Comparison of ENCODE assay signal across 8 cellular contexts in genomic region chr17:48106802-48107136, GRCh38. TPM values are rescaled to one million over a fixed set of nuclear protein-coding genes. Genes with fewer than 3 reads are reported as not detected.
DNase-seq lines count a peak whose midpoint lies in the region; ATAC-seq, FAIRE-seq and TF ChIP-seq lines count a peak whose summit lies in the region.

No MANE protein-coding gene starts in this region.

- FAIRE-seq in D721Med (lab: Jason Lieb, UNC): no peak

- H3K27ac Mint-ChIP-seq in natural killer cell treated with Interleukin-12 subunit alpha and Interleukin-12 subunit beta and Interleukin-15 and Interleukin-18, amount 100 ng/mL, for 72 hours: peak overlapping the region; percentile 93 to 97

- H2AFZ ChIP-seq in MM.1S (ENCODE audit: low read length): peak overlapping the region; percentile 81

- no peaks in the 10 kb centered on the region for H3K36me3 ChIP-seq in MM.1S (replicated peaks; ENCODE audit: insufficient read depth, low read length)

- no peaks in the 10 kb centered on the region for H3K9me2 ChIP-seq in MM.1S (replicated peaks; ENCODE audit: insufficient read depth, low read length)

- peak overlapping the region; percentile 79; the same call in 1 of the 2 replicates for H3K9ac ChIP-seq in MM.1S (ENCODE audit: low read length)

- H3K4me2 ChIP-seq in MM.1S (ENCODE audit: low read depth, low read length): peak overlapping the region; percentile 79

- POLR2A ChIA-PET in GM10248 (lab: Yijun Ruan, JAX): no interaction called here

- no peaks in the 10 kb centered on the region for H3K27me3 Mint-ChIP-seq in natural killer cell treated with Interleukin-12 subunit alpha and Interleukin-12 subunit beta and Interleukin-15 and Interleukin-18, amount 100 ng/mL, for 72 hours

- CTCF ChIA-PET in GM10248 (lab: Yijun Ruan, JAX): interaction anchor here (0.8 to 4.8 kb wide), 8 partner anchors 10 to 81 kb away, joined by 3 to 36 read pairs (median 7); no protein-coding TSS in a partner anchor

- intact Hi-C loops in dorsolateral prefrontal cortex (cut with DNase I): no loop called here

- peaks cover 22% of the 10 kb centered on the region for H3F3A ChIP-seq in MM.1S (ENCODE audit: insufficient read depth, low read length)

- peak overlapping the region; percentile 86 for H3K4me3 Mint-ChIP-seq in natural killer cell treated with Interleukin-12 subunit alpha and Interleukin-12 subunit beta and Interleukin-15 and Interleukin-18, amount 100 ng/mL, for 72 hours

- H3K4me3 ChIP-seq in AG10803 (ENCODE audit: low read length) (peak overlapping the region; percentile 87), MM.1S (ENCODE audit: low read length) (peak overlapping the region; percentile 83), dorsolateral prefrontal cortex (peak overlapping the region; percentile 63 to 97 (median 87))

- peaks cover 19% of the 10 kb centered on the region for H3K36me3 Mint-ChIP-seq in natural killer cell treated with Interleukin-12 subunit alpha and Interleukin-12 subunit beta and Interleukin-15 and Interleukin-18, amount 100 ng/mL, for 72 hours

- peaks cover 55 to 69% of the 10 kb centered on the region in 2 donors for H3K4me1 Mint-ChIP-seq in natural killer cell treated with Interleukin-12 subunit alpha and Interleukin-12 subunit beta and Interleukin-15 and Interleukin-18, amount 100 ng/mL, for 72 hours (ENCODE audit: low read depth in 2 of 2)

- no peak for DNase-seq in AG10803 (ENCODE audit: low read depth)
- DNase-seq in MM.1S: no peak
- no peak for DNase-seq in dorsolateral prefrontal cortex
- DNase-seq in natural killer cell treated with Interleukin-12 subunit alpha and Interleukin-12 subunit beta and Interleukin-15 and Interleukin-18, amount 100 ng/mL, for 72 hours (ENCODE audit: low spot score): no peak
- DNase-seq in GM10248 (ENCODE audit: extremely low spot score): no peak
- DNase-seq in occipital lobe (lab: John Stamatoyannopoulos, UW): no peak
- no peak for DNase-seq in D721Med (ENCODE audit: insufficient read length, low spot score)

- H3K4me1 ChIP-seq in MM.1S (ENCODE audit: low read length): peaks cover 5% of the 10 kb centered on the region; the same call in 1 of the 2 replicates

- peaks cover under 1% of the 10 kb centered on the region for H3K9me3 Mint-ChIP-seq in natural killer cell treated with Interleukin-12 subunit alpha and Interleukin-12 subunit beta and Interleukin-15 and Interleukin-18, amount 100 ng/mL, for 72 hours

- ATAC-seq in natural killer cell treated with Interleukin-12 subunit alpha and Interleukin-12 subunit beta and Interleukin-15 and Interleukin-18, amount 100 ng/mL, for 72 hours: no peak
- no peak for ATAC-seq in HG02642 (IDR thresholded peaks at IDR 0.05; ENCODE audit: poor library complexity, unreplicated experiment)

- no peaks in the 10 kb centered on the region; the same call in 1 of the 2 replicates for H4K20me1 ChIP-seq in MM.1S (ENCODE audit: insufficient read depth, low read length)

- TF ChIP-seq CTCF in AG10803 (conservative IDR thresholded peaks at IDR 0.05; ENCODE audit: low read length) (no peak), MM.1S (IDR thresholded peaks at IDR 0.05; ENCODE audit: low read length) (no peak), dorsolateral prefrontal cortex (IDR thresholded peaks at IDR 0.05 in 54 of 56, conservative IDR thresholded peaks at IDR 0.05 in 2 of 56; ENCODE audit: low read depth in 1 of 56, partially characterized antibody in 56 of 56) (no peak), GM10248 (IDR thresholded peaks at IDR 0.05; ENCODE audit: control extremely low read depth, extremely low read depth, low read depth, missing control alignments) (no peak), D721Med (IDR thresholded peaks at IDR 0.05; ENCODE audit: insufficient read depth, missing control alignments) (no peak)

- H3K27me3 ChIP-seq in MM.1S (replicated peaks; ENCODE audit: insufficient read depth, low read length) (no peaks in the 10 kb centered on the region), dorsolateral prefrontal cortex (no peaks in the 10 kb centered on the region)

- H3K27ac ChIP-seq in MM.1S (ENCODE audit: low read length): no peak overlapping the region; the same call in 1 of the 2 replicates
- H3K27ac ChIP-seq in dorsolateral prefrontal cortex: peak overlapping the region in 57 of 59 donors; percentile 76 to 99 (median 95)

- H3K79me2 ChIP-seq in MM.1S (ENCODE audit: low read length): peaks cover 38% of the 10 kb centered on the region

- no peaks in the 10 kb centered on the region for H3K9me3 ChIP-seq in MM.1S (replicated peaks; ENCODE audit: insufficient read depth, low read length)

RNA-seq across cellular contexts. Expression of gene SNX11, which starts 0.8 kb away (rescaled TPM):
- total RNA-seq in dorsolateral prefrontal cortex (10 to 100 TPM; 16.4 to 41.4 (median 27.4) TPM), occipital lobe (10.0 TPM)
- total RNA-seq in natural killer cell treated with Interleukin-12 subunit alpha and Interleukin-12 subunit beta and Interleukin-15 and Interleukin-18, amount 100 ng/mL, for 72 hours: 100 to 1,000 TPM in 1 of 2 donors, 10 to 100 TPM in 1; 82.2 to 164 TPM

RNA-seq across cellular contexts. Expression of gene CBX1, which starts 5.5 kb away (rescaled TPM):
- total RNA-seq in dorsolateral prefrontal cortex: 10 to 100 TPM; 57.5 to 92.2 (median 74.2) TPM
- total RNA-seq in natural killer cell treated with Interleukin-12 subunit alpha and Interleukin-12 subunit beta and Interleukin-15 and Interleukin-18, amount 100 ng/mL, for 72 hours: 10 to 100 TPM; 51.8 to 58.5 TPM
- 78.6 TPM for total RNA-seq in occipital lobe

RNA-seq across cellular contexts. Expression of gene NFE2L1, which starts 58.6 kb away (rescaled TPM):
- total RNA-seq in dorsolateral prefrontal cortex (100 to 1,000 TPM; 120 to 279 (median 205) TPM), occipital lobe (28.5 TPM)
- total RNA-seq in natural killer cell treated with Interleukin-12 subunit alpha and Interleukin-12 subunit beta and Interleukin-15 and Interleukin-18, amount 100 ng/mL, for 72 hours: 100 to 1,000 TPM; 103 to 153 TPM
